Comparison of ENCODE assay signal across 11 cellular contexts in the genomic region with DNA sequence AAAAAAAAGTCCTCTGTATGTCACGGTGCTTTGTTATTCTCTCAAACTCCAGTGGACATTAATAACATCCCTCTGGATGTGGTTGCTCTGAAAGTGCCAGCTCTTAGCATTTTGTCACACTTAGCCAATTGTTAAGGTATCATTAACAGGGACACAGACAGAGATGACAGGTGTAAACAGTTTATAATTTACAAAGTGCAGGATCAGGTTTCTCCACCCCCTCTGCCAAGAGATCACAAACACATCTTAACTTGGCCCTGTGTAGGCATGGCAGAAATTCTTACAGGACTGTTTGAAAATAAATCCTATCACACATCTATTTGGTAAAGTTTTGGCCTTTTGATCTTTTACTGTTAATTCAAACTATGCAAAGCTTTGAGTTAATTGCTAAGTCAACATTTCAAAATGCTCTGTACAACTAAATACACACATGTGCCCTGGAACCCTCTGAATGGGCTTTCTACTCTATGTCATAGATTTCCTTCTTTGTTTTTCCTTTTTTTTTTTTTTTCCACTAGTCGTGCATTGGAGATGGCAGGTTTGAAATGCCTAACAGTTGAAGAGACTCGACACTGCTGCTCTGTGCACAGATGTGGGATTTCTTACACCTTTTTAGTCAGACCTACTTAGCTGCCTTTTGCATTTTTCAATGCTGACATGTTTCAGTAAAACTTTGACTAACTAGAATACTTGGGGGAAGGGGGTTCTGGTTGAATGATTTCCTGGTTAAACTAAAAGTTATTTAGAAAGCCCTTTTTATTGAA. TPM values are rescaled to one million over a fixed set of nuclear protein-coding genes. Genes with fewer than 3 reads are reported as not detected.
DNase-seq lines count a peak whose midpoint lies in the region; ATAC-seq, FAIRE-seq and TF ChIP-seq lines count a peak whose summit lies in the region.
"Had no signal": no experiment of that assay in that cellular context is flagged by ENCODE, and none has a peak within 500 bp of the region (broad histone marks: within the 10 kb centered on the region; RNA-seq: fewer than 3 reads in every experiment).

No MANE protein-coding gene starts in this region.

- H3K4me1 ChIP-seq in pancreas = peaks cover 4 to 10% (median 7%) of the 10 kb centered on the region in 3 donors

- FAIRE-seq in RCC 7860 (lab: Jason Lieb, UNC) = peak; percentile 98
- no peak for FAIRE-seq in pancreas (lab: Jason Lieb, UNC)

- H3K36me3 ChIP-seq in pancreas (no peaks in the 10 kb centered on the region), WERI-Rb-1 (no peaks in the 10 kb centered on the region)

- intact Hi-C loops in pancreas (cut with DNase I) = no loop called here

- TF ChIP-seq CTCF in pancreas (IDR thresholded peaks at IDR 0.05) (no peak), WERI-Rb-1 (IDR thresholded peaks at IDR 0.05; ENCODE audit: low read depth, low read length) (no peak)

- H3K27me3 ChIP-seq in pancreas (no peaks in the 10 kb centered on the region), WERI-Rb-1 (ENCODE audit: insufficient read depth, low read depth, severe bottlenecking) (no peaks in the 10 kb centered on the region)

- DNase-seq in RCC 7860 (ENCODE audit: low spot score) (peak; percentile 86), pancreas (peak in 1 of 6 donors; percentile 17), GOT3 (lab: John Stamatoyannopoulos, UW) (no peak), WERI-Rb-1 (no peak)
- DNase-seq in stimulated activated CD4-positive, alpha-beta T cell treated with anti-CD3 and anti-CD28 coated beads, Interleukin-12 subunit alpha, Interleukin-12 subunit beta, amount 100 ng/mL, for 4 hours = no peak
- no peak for DNase-seq in activated naive CD4-positive, alpha-beta T cell treated with Interleukin-2 at 50 U/mL for 16 hours
- DNase-seq: activated effector memory CD4-positive, alpha-beta T cell treated with anti-CD3 and anti-CD28 coated beads, Interleukin-2, amount 50 U/mL, for 16 hours; erythroblast; H9 had no signal

- H3K9me3 ChIP-seq in pancreas (no peaks in the 10 kb centered on the region), WERI-Rb-1 (ENCODE audit: severe bottlenecking) (no peaks in the 10 kb centered on the region)

- peak; percentile 74 for ATAC-seq in GM19395 (IDR thresholded peaks at IDR 0.05; ENCODE audit: unreplicated experiment)
- peak; percentile 78 for ATAC-seq in HG03571 (IDR thresholded peaks at IDR 0.05; ENCODE audit: unreplicated experiment)
- ATAC-seq in pancreas = peak; percentile 65 to 83 (median 75)

- H3K4me3 ChIP-seq in pancreas = no peak overlapping the region
- no peak overlapping the region for H3K4me3 ChIP-seq in WERI-Rb-1 (ENCODE audit: low read depth, low read length)

- WGBS in pancreas, 2 donors = 10 to 14% methylated on average over 3 of the region's 3 CpGs

- H3K27ac ChIP-seq in pancreas (peak overlapping the region in 2 of 4 donors; percentile 54 to 60), WERI-Rb-1 (no peak overlapping the region)

RNA-seq across cellular contexts. Expression of a gene that starts 41.7 kb away (rescaled TPM):
- total RNA-seq in pancreas = 10 to 100 TPM in 5 of 6 donors, 1 to 10 TPM in 1; 9.2 to 24.5 (median 15.8) TPM
- 10 to 100 TPM in 1 of 2 donors, 1 to 10 TPM in 1; 8.9 to 12.2 TPM for polyA plus RNA-seq in pancreas
